8 cellular contexts compared by ENCODE assay signal in the genomic region with DNA sequence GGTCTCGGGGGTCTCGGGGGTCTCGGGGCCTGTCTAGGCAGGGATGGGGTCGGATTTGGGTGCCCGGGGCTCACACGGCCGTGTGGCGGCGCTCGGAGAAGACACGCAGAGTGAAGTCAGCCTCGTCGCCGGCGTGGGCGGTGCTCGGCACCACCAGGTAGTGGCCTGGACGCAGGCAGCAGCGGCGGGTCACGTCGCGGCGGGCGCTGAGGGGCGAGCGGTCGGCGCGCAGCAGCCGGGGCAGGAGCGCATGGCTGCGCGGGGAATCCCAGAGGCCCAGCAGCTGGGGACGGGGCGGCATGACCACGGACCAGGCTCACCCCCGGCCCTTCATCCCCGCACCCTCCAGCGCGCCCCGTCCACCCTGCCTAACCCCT. TPM values are rescaled to one million over a fixed set of nuclear protein-coding genes. Genes with fewer than 3 reads are reported as not detected.
A peak's percentile ranks its signal among the peaks of the same experiment; 100 is the strongest.
DNase-seq lines count a peak whose midpoint lies in the region; ATAC-seq and TF ChIP-seq lines count a peak whose summit lies in the region.

No MANE protein-coding gene starts in this region.

- H3K9ac ChIP-seq in BLaER1: 0 out of 2 replicates have a peak overlapping the region, but pooled peaks have one; percentile 60

- peak; percentile 88 for DNase-seq in activated CD8-positive, alpha-beta T cell treated with anti-CD3 and anti-CD28 coated beads for 36 hours
- peak; percentile 57 for DNase-seq in erythroblast (lab: John Stamatoyannopoulos, UW)
- DNase-seq in omental fat pad (ENCODE audit: low spot score): no peak
- DNase-seq in GDM1 (lab: John Stamatoyannopoulos, UW): no peak
- DNase-seq in SKM-1 (lab: John Stamatoyannopoulos, UW; ENCODE audit: unreplicated experiment): no peak

- no peaks in the 10 kb centered on the region for H3K27me3 Mint-ChIP-seq in IgD-negative memory B cell
- peaks cover 4% of the 10 kb centered on the region for H3K27me3 Mint-ChIP-seq in activated CD8-positive, alpha-beta T cell treated with anti-CD3 and anti-CD28 coated beads for 36 hours

- peaks cover 16% of the 10 kb centered on the region for H3K36me3 ChIP-seq in BLaER1

- 0 out of 2 replicates have a peak, but pooled peaks cover 6% of the 10 kb centered on the region for H4K20me1 ChIP-seq in BLaER1

- intact Hi-C loops in activated CD8-positive, alpha-beta T cell treated with anti-CD3 and anti-CD28 coated beads for 36 hours (cut with micrococcal nuclease): loop anchor here (10.0 kb wide), 2 partner anchors 109 to 199 kb away; partner anchors contain the start of genes HNRNPL, MRPS12 and SARS2

- peak overlapping the region; percentile 65 for H3K4me3 ChIP-seq in BLaER1

- H3K27ac Mint-ChIP-seq in IgD-negative memory B cell: peak overlapping the region in 1 of 3 donors; percentile 64
- H3K27ac Mint-ChIP-seq in activated CD8-positive, alpha-beta T cell treated with anti-CD3 and anti-CD28 coated beads for 36 hours: no peak overlapping the region

- H3K4me3 Mint-ChIP-seq in IgD-negative memory B cell: peak overlapping the region in 3 of 4 donors; percentile 23 to 77 (median 73)
- H3K4me3 Mint-ChIP-seq in activated CD8-positive, alpha-beta T cell treated with anti-CD3 and anti-CD28 coated beads for 36 hours: peak overlapping the region; percentile 64

- no peaks in the 10 kb centered on the region for H3K9me3 ChIP-seq in BLaER1

- TF ChIP-seq CTCF in activated CD8-positive, alpha-beta T cell treated with anti-CD3 and anti-CD28 coated beads for 36 hours (IDR thresholded peaks at IDR 0.05): no peak
- TF ChIP-seq CTCF in omental fat pad (IDR thresholded peaks at IDR 0.05): no peak

- ATAC-seq in activated CD8-positive, alpha-beta T cell treated with anti-CD3 and anti-CD28 coated beads for 36 hours: peak; percentile 49
- ATAC-seq in omental fat pad (ENCODE audit: low FRiP score) (peak; percentile 7), GM19467 (IDR thresholded peaks at IDR 0.05; ENCODE audit: unreplicated experiment) (no peak)

- peak overlapping the region; percentile 89 for H3K4me2 ChIP-seq in BLaER1

- H3K27ac ChIP-seq in BLaER1: no peak overlapping the region

- peaks cover 13 to 25% (median 20%) of the 10 kb centered on the region in 3 donors for H3K4me1 Mint-ChIP-seq in IgD-negative memory B cell
- peaks cover 44% of the 10 kb centered on the region for H3K4me1 Mint-ChIP-seq in activated CD8-positive, alpha-beta T cell treated with anti-CD3 and anti-CD28 coated beads for 36 hours (ENCODE audit: low read depth)

- CTCF ChIA-PET in activated CD8-positive, alpha-beta T cell treated with anti-CD3 and anti-CD28 coated beads for 36 hours (lab: Charles Lee): no interaction called here

- peaks cover 37% of the 10 kb centered on the region for H3K4me1 ChIP-seq in BLaER1

- H3K9me3 Mint-ChIP-seq in IgD-negative memory B cell: no peaks in the 10 kb centered on the region
- no peaks in the 10 kb centered on the region for H3K9me3 Mint-ChIP-seq in activated CD8-positive, alpha-beta T cell treated with anti-CD3 and anti-CD28 coated beads for 36 hours

- no peaks in the 10 kb centered on the region for H3K36me3 Mint-ChIP-seq in IgD-negative memory B cell
- no peaks in the 10 kb centered on the region for H3K36me3 Mint-ChIP-seq in activated CD8-positive, alpha-beta T cell treated with anti-CD3 and anti-CD28 coated beads for 36 hours (ENCODE audit: low read depth)

- no peak for TF ChIP-seq POLR2A in erythroblast (IDR thresholded peaks at IDR 0.05; ENCODE audit: low read length)

- H3K27me3 ChIP-seq in BLaER1: peaks cover 19% of the 10 kb centered on the region

- POLR2A ChIA-PET in activated CD8-positive, alpha-beta T cell treated with anti-CD3 and anti-CD28 coated beads for 36 hours (lab: Charles Lee): interaction anchor here (1.3 kb wide), 2 partner anchors 105 to 113 kb away, joined by 3 to 4 read pairs; partner anchors contain the start of gene HNRNPL

RNA-seq across cellular contexts. Expression of gene CAPN12, which starts 8.2 kb away (rescaled TPM):
- polyA plus RNA-seq in IgD-negative memory B cell: 31.6 TPM
- total RNA-seq in activated CD8-positive, alpha-beta T cell treated with anti-CD3 and anti-CD28 coated beads for 36 hours: 10 to 100 TPM; 19.6 to 22.7 TPM
- 1 to 10 TPM; 1.0 to 2.5 (median 1.4) TPM for total RNA-seq in omental fat pad

RNA-seq across cellular contexts. Expression of gene LGALS7, which starts 37.3 kb away (rescaled TPM):
- polyA plus RNA-seq in IgD-negative memory B cell: not detected
- not detected for total RNA-seq in activated CD8-positive, alpha-beta T cell treated with anti-CD3 and anti-CD28 coated beads for 36 hours
- not detected for total RNA-seq in omental fat pad

RNA-seq across cellular contexts. Expression of gene LGALS7B, which starts 53.0 kb away (rescaled TPM):
- not detected for polyA plus RNA-seq in IgD-negative memory B cell
- total RNA-seq in activated CD8-positive, alpha-beta T cell treated with anti-CD3 and anti-CD28 coated beads for 36 hours: not detected
- total RNA-seq in omental fat pad: not detected

Comparison
In these comparisons a context has a peak if more than half of its experiments do, and no peak if none do; other contexts are left out.
1. DNase-seq: peak in activated CD8-positive, alpha-beta T cell treated with anti-CD3 and anti-CD28 coated beads for 36 hours (single experiment) and erythroblast (2 of 2); none in omental fat pad (single experiment), GDM1 (single experiment) and SKM-1 (single experiment).
2. RNA of gene CAPN12, which starts 8.2 kb away (total RNA-seq): 19.6 to 22.7 TPM in activated CD8-positive, alpha-beta T cell treated with anti-CD3 and anti-CD28 coated beads for 36 hours; 1.0 to 2.5 TPM in omental fat pad; every median in the first group is over 4 times any median in the second.